ENCODE assay signal across 16 cellular contexts in the genomic region with DNA sequence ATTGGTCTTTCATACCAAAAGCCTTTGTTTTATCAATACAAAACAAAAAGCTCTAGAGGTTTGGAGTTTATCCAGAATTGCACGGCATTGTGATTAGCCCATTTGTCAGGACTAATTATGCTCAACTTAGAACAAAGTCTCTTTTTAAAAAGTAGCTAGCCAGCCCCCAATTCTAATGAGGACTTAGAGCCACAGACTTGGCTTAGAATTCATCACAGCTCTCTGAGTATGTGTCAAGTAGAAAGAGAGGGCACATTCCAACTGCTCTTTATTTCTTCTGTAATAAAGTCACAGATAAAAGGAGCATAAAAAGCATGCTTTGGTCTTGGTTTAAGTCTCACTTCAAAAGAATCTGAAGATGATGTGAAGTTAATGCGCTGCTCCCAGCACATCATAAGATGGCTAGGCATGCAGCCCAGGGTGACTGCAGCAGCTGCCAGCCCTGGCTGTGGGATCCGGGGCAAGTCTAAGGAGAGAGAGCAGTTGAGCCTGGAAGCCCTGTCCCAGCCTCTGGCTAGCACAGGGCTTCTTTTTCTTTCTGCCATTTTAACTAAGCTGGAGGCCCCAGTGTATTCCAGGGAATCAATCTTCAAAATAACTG.
DNase-seq lines count a peak whose midpoint lies in the region; ATAC-seq and TF ChIP-seq lines count a peak whose summit lies in the region.
"Had no signal": no experiment of that assay in that cellular context is flagged by ENCODE, and none has a peak within 500 bp of the region (broad histone marks: within the 10 kb centered on the region; RNA-seq: fewer than 3 reads in every experiment).

No MANE protein-coding gene starts in this region.

- H3K4me3 Mint-ChIP-seq in neural progenitor cell, result no peak overlapping the region
- no peak overlapping the region for H3K4me3 Mint-ChIP-seq in naive thymus-derived CD8-positive, alpha-beta T cell
- no peak overlapping the region for H3K4me3 Mint-ChIP-seq in natural killer cell treated with Interleukin-12 subunit alpha and Interleukin-12 subunit beta and Interleukin-15 and Interleukin-18, amount 100 ng/mL, for 72 hours
- H3K4me3 Mint-ChIP-seq: stimulated activated memory B cell treated with anti-CD40 and anti-IgM and Interleukin-4, amounts not matched to agents 10 μg/mL and 1 μg/mL and 100 μg/mL, for 72 hours had no signal

- H3K4me3 ChIP-seq in MG63 (no peak overlapping the region), neural progenitor cell (no peak overlapping the region)
- H3K4me3 ChIP-seq: A549, uterus had no signal

- H2AFZ ChIP-seq in neural progenitor cell (replicated peaks), result peak overlapping the region; percentile 3

- H3K36me3 ChIP-seq in MG63, result no peaks in the 10 kb centered on the region
- H3K36me3 ChIP-seq in neural progenitor cell, result no peaks in the 10 kb centered on the region
- H3K36me3 ChIP-seq: uterus had no signal

- POLR2A ChIA-PET in naive thymus-derived CD8-positive, alpha-beta T cell (lab: Charles Lee), result no interaction called here

- H3K36me3 Mint-ChIP-seq in neural progenitor cell, result no peaks in the 10 kb centered on the region
- H3K36me3 Mint-ChIP-seq in naive thymus-derived CD8-positive, alpha-beta T cell, result no peaks in the 10 kb centered on the region
- no peaks in the 10 kb centered on the region for H3K36me3 Mint-ChIP-seq in natural killer cell treated with Interleukin-12 subunit alpha and Interleukin-12 subunit beta and Interleukin-15 and Interleukin-18, amount 100 ng/mL, for 72 hours
- H3K36me3 Mint-ChIP-seq: stimulated activated memory B cell treated with anti-CD40 and anti-IgM and Interleukin-4, amounts not matched to agents 10 μg/mL and 1 μg/mL and 100 μg/mL, for 72 hours had no signal

- H3K4me2 ChIP-seq in neural progenitor cell, result peak overlapping the region; percentile 12
- H3K4me2 ChIP-seq: A549 had no signal

- peaks cover 15% of the 10 kb centered on the region for H3K4me1 Mint-ChIP-seq in neural progenitor cell
- no peaks in the 10 kb centered on the region for H3K4me1 Mint-ChIP-seq in naive thymus-derived CD8-positive, alpha-beta T cell
- no peaks in the 10 kb centered on the region for H3K4me1 Mint-ChIP-seq in natural killer cell treated with Interleukin-12 subunit alpha and Interleukin-12 subunit beta and Interleukin-15 and Interleukin-18, amount 100 ng/mL, for 72 hours (ENCODE audit: low read depth in 2 of 2)
- H3K4me1 Mint-ChIP-seq: stimulated activated memory B cell treated with anti-CD40 and anti-IgM and Interleukin-4, amounts not matched to agents 10 μg/mL and 1 μg/mL and 100 μg/mL, for 72 hours had no signal

- peaks cover 31% of the 10 kb centered on the region for H3K4me1 ChIP-seq in neural progenitor cell
- H3K4me1 ChIP-seq: A549, uterus had no signal

- H3F3A ChIP-seq in neural progenitor cell (ENCODE audit: low read depth), result peaks cover 18% of the 10 kb centered on the region

- no peaks in the 10 kb centered on the region for H3K79me2 ChIP-seq in neural progenitor cell (ENCODE audit: low read depth)

- peak overlapping the region; percentile 4 for H3K27ac ChIP-seq in neural progenitor cell
- H3K27ac ChIP-seq: A549, uterus had no signal

- H3K27me3 ChIP-seq in MG63, result no peaks in the 10 kb centered on the region
- H3K27me3 ChIP-seq in neural progenitor cell, result no peaks in the 10 kb centered on the region
- H3K27me3 ChIP-seq: uterus had no signal

- DNase-seq in AG08395 (ENCODE audit: low spot score), result peak; percentile 68
- DNase-seq in MG63, result peak; percentile 45
- DNase-seq in fibroblast of peridontal ligament (ENCODE audit: extremely low read depth), result peak; percentile 1
- DNase-seq in neural progenitor cell (ENCODE audit: low spot score), result peak; percentile 59
- no peak for DNase-seq in naive thymus-derived CD8-positive, alpha-beta T cell
- DNase-seq in natural killer cell treated with Interleukin-12 subunit alpha and Interleukin-12 subunit beta and Interleukin-15 and Interleukin-18, amount 100 ng/mL, for 72 hours (ENCODE audit: low spot score), result no peak
- no peak for DNase-seq in germinal center (ENCODE audit: low spot score)
- DNase-seq in GOT3 (lab: John Stamatoyannopoulos, UW), result no peak
- DNase-seq: activated CD4-positive, alpha-beta T cell treated with anti-CD3 and anti-CD28 coated beads, Interleukin-2, amount 50 U/mL, for 48 hours; amniotic stem cell; NCI-H1092 treated with DMSO at 0.1 percent for 48 hours; NCI-H345; right cardiac atrium; uterus had no signal

- TF ChIP-seq CTCF in neural progenitor cell (IDR thresholded peaks at IDR 0.05), result no peak

- H3K9me3 Mint-ChIP-seq in neural progenitor cell, result peaks cover 3% of the 10 kb centered on the region
- peaks cover 0 to 18% (median 8%) of the 10 kb centered on the region in 9 donors for H3K9me3 Mint-ChIP-seq in naive thymus-derived CD8-positive, alpha-beta T cell
- peaks cover 13% of the 10 kb centered on the region for H3K9me3 Mint-ChIP-seq in natural killer cell treated with Interleukin-12 subunit alpha and Interleukin-12 subunit beta and Interleukin-15 and Interleukin-18, amount 100 ng/mL, for 72 hours
- H3K9me3 Mint-ChIP-seq: stimulated activated memory B cell treated with anti-CD40 and anti-IgM and Interleukin-4, amounts not matched to agents 10 μg/mL and 1 μg/mL and 100 μg/mL, for 72 hours had no signal

- peak overlapping the region; percentile 93 for H3K27ac Mint-ChIP-seq in neural progenitor cell
- no peak overlapping the region for H3K27ac Mint-ChIP-seq in naive thymus-derived CD8-positive, alpha-beta T cell
- no peak overlapping the region for H3K27ac Mint-ChIP-seq in natural killer cell treated with Interleukin-12 subunit alpha and Interleukin-12 subunit beta and Interleukin-15 and Interleukin-18, amount 100 ng/mL, for 72 hours
- H3K27ac Mint-ChIP-seq: stimulated activated memory B cell treated with anti-CD40 and anti-IgM and Interleukin-4, amounts not matched to agents 10 μg/mL and 1 μg/mL and 100 μg/mL, for 72 hours had no signal

- peaks cover 4% of the 10 kb centered on the region for H3K27me3 Mint-ChIP-seq in neural progenitor cell (ENCODE audit: insufficient read depth, low read depth)
- H3K27me3 Mint-ChIP-seq in naive thymus-derived CD8-positive, alpha-beta T cell, result no peaks in the 10 kb centered on the region
- no peaks in the 10 kb centered on the region for H3K27me3 Mint-ChIP-seq in natural killer cell treated with Interleukin-12 subunit alpha and Interleukin-12 subunit beta and Interleukin-15 and Interleukin-18, amount 100 ng/mL, for 72 hours
- H3K27me3 Mint-ChIP-seq: stimulated activated memory B cell treated with anti-CD40 and anti-IgM and Interleukin-4, amounts not matched to agents 10 μg/mL and 1 μg/mL and 100 μg/mL, for 72 hours had no signal

- H4K20me1 ChIP-seq in neural progenitor cell (ENCODE audit: low read depth), result no peaks in the 10 kb centered on the region

- ATAC-seq in naive thymus-derived CD8-positive, alpha-beta T cell, result no peak
- no peak for ATAC-seq in natural killer cell treated with Interleukin-12 subunit alpha and Interleukin-12 subunit beta and Interleukin-15 and Interleukin-18, amount 100 ng/mL, for 72 hours
- ATAC-seq: A549; stimulated activated memory B cell treated with anti-CD40 and anti-IgM and Interleukin-4, amounts not matched to agents 10 μg/mL and 1 μg/mL and 100 μg/mL, for 72 hours had no signal

- H3K9ac ChIP-seq in neural progenitor cell, result no peak overlapping the region

- H3K9me3 ChIP-seq in MG63 (no peaks in the 10 kb centered on the region), neural progenitor cell (ENCODE audit: low read depth) (no peaks in the 10 kb centered on the region)
- H3K9me3 ChIP-seq: A549, uterus had no signal

Comparison
In these comparisons a context has a peak if more than half of its experiments do, and no peak if none do; other contexts are left out.
1. DNase-seq: peak in AG08395 (single experiment), MG63 (single experiment), fibroblast of peridontal ligament (single experiment) and neural progenitor cell (single experiment); none in naive thymus-derived CD8-positive, alpha-beta T cell (0 of 10), natural killer cell treated with Interleukin-12 subunit alpha and Interleukin-12 subunit beta and Interleukin-15 and Interleukin-18, amount 100 ng/mL, for 72 hours (single experiment), germinal center (single experiment) and GOT3 (single experiment).